In genomic region chr12:109833307-109834189, GRCh38 we compare ENCODE assay signal across 9 cellular contexts. TPM values are rescaled to one million over a fixed set of nuclear protein-coding genes. Genes with fewer than 3 reads are reported as not detected.
DNase-seq lines count a peak whose midpoint lies in the region; ATAC-seq and TF ChIP-seq lines count a peak whose summit lies in the region.
"Had no signal": no experiment of that assay in that cellular context is flagged by ENCODE, and none has a peak within 500 bp of the region (broad histone marks: within the 10 kb centered on the region; RNA-seq: fewer than 3 reads in every experiment).

Gene TRPV4 (minus strand): TSS chr12:109833398. CDS start chr12:109814796, 18,602 bp downstream.

- peaks cover 4% of the 10 kb centered on the region; the same call in 1 of the 2 replicates for H3K4me1 ChIP-seq in GM23248 (ENCODE audit: insufficient read depth)
- no peaks in the 10 kb centered on the region; the same call in 1 of the 2 replicates for H3K4me1 ChIP-seq in iPS DF 6.9 (ENCODE audit: control insufficient read depth, insufficient read depth, low read length)
- no peaks in the 10 kb centered on the region for H3K4me1 ChIP-seq in gastrocnemius medialis

- H3K9me2 ChIP-seq in GM23248 (ENCODE audit: insufficient read depth) = no peaks in the 10 kb centered on the region

- TF ChIP-seq CTCF in astrocyte of the spinal cord (IDR thresholded peaks at IDR 0.05; ENCODE audit: low read depth, low read length) (no peak), gastrocnemius medialis (IDR thresholded peaks at IDR 0.05 in 4 of 5, conservative IDR thresholded peaks at IDR 0.05 in 1 of 5) (no peak)

- WGBS in GM23248 (ENCODE audit: low coverage in 1 of 2, low lambda C conversion rate in 2 of 2, missing lambda C conversion rate in 2 of 2), 2 experiments = 22 to 30% methylated on average over 25 to 37 of the region's 67 CpGs
- WGBS in iPS DF 6.9 (ENCODE audit: insufficient coverage, insufficient read length) = no CpG with 5 or more reads among the region's 67 CpGs

- intact Hi-C loops in gastrocnemius medialis (cut with DNase I; ENCODE audit: low total_unique reads) = no loop called here

- DNase-seq in GM23248 = peak; percentile 67
- peak; percentile 17 for DNase-seq in astrocyte of the spinal cord (ENCODE audit: low read depth, low spot score)
- no peak for DNase-seq in iPS DF 6.9 (ENCODE audit: low read depth, low spot score)
- no peak for DNase-seq in gastrocnemius medialis
- DNase-seq in T1000 (lab: John Stamatoyannopoulos, UW) = no peak
- no peak for DNase-seq in NCI-H345 treated with DMSO at 0.1 percent for 48 hours (lab: John Stamatoyannopoulos, UW; ENCODE audit: unreplicated experiment)
- no peak for DNase-seq in hippocampal formation (lab: John Stamatoyannopoulos, UW)

- peak within 1 kb of the TSS; percentile 77 for H3K9ac ChIP-seq in GM23248

- no peaks in the 10 kb centered on the region for H4K20me1 ChIP-seq in GM23248 (ENCODE audit: insufficient read depth)

- H3F3A ChIP-seq in GM23248 (ENCODE audit: insufficient read depth) = peaks cover 17% of the 10 kb centered on the region

- no peaks in the 10 kb centered on the region for H3K9me3 ChIP-seq in GM23248 (ENCODE audit: low read depth)
- no peaks in the 10 kb centered on the region for H3K9me3 ChIP-seq in iPS DF 6.9 (ENCODE audit: control insufficient read depth, insufficient read depth, low read length)
- H3K9me3 ChIP-seq in gastrocnemius medialis = no peaks in the 10 kb centered on the region

- H3K4me3 ChIP-seq in GM23248 (peak within 1 kb of the TSS; percentile 73), astrocyte of the spinal cord (ENCODE audit: low read depth, low read length) (peak within 1 kb of the TSS; percentile 49), iPS DF 6.9 (ENCODE audit: low read length) (peak within 1 kb of the TSS; percentile 36; the same call in 1 of the 2 replicates), gastrocnemius medialis (peak within 1 kb of the TSS; percentile 13 to 41 (median 32))

- H3K27ac ChIP-seq in GM23248 (no peak within 1 kb of the TSS), iPS DF 6.9 (ENCODE audit: low read length) (no peak within 1 kb of the TSS), gastrocnemius medialis (no peak within 1 kb of the TSS)

- in situ Hi-C loops in GM23248 (cut with MboI) (no loop called here), astrocyte of the spinal cord (cut with HindIII; ENCODE audit: low sequenced_read_pairs) (no loop called here), gastrocnemius medialis (cut with MboI; ENCODE audit: low sequenced_read_pairs in 4 of 4) (no loop called here)

- TF ChIP-seq POLR2A in gastrocnemius medialis (IDR thresholded peaks at IDR 0.05) = no peak

- peak within 1 kb of the TSS; percentile 91 for H2AFZ ChIP-seq in GM23248

- H3K79me2 ChIP-seq in GM23248 (ENCODE audit: insufficient read depth) = no peaks in the 10 kb centered on the region

- no peaks in the 10 kb centered on the region for H3K36me3 ChIP-seq in GM23248 (ENCODE audit: low read depth)
- H3K36me3 ChIP-seq in iPS DF 6.9 (ENCODE audit: control insufficient read depth, insufficient read depth, low read length) = no peaks in the 10 kb centered on the region
- H3K36me3 ChIP-seq in gastrocnemius medialis = no peaks in the 10 kb centered on the region

- H3K4me2 ChIP-seq in GM23248 (ENCODE audit: unreplicated experiment) = peak within 1 kb of the TSS; percentile 62

- H3K27me3 ChIP-seq in GM23248 (replicated peaks; ENCODE audit: insufficient read depth) (no peaks in the 10 kb centered on the region), iPS DF 6.9 (ENCODE audit: control insufficient read depth, insufficient read depth, low read length) (no peaks in the 10 kb centered on the region), gastrocnemius medialis (peaks cover 17 to 28% (median 21%) of the 10 kb centered on the region in 3 donors)

- ATAC-seq in gastrocnemius medialis = no peak
- no peak for ATAC-seq in GM21515 (IDR thresholded peaks at IDR 0.05; ENCODE audit: unreplicated experiment)

RNA-seq across cellular contexts. Expression of gene TRPV4, which starts in this region (rescaled TPM):
- total RNA-seq in GM23248 (2014; rRNA removed; shearing (Covaris generic)) = 0.65 and 1.6 TPM in 2 replicates
- 2.6 and 2.9 TPM in 2 replicates for polyA plus RNA-seq in GM23248 (2016; fragmentation: Nextera tagmentation; extraction: Ambion mirVana)
- not detected for total RNA-seq in gastrocnemius medialis
- total RNA-seq: frontal cortex had no signal

Comparison
In these comparisons a context has a peak if more than half of its experiments do, and no peak if none do; other contexts are left out.
1. DNase-seq: peak in GM23248 (single experiment) and astrocyte of the spinal cord (single experiment); none in iPS DF 6.9 (single experiment), gastrocnemius medialis (0 of 2), T1000 (single experiment), NCI-H345 treated with DMSO at 0.1 percent for 48 hours (single experiment) and hippocampal formation (0 of 2).
2. Peak in every context shown above with its lines, with median percentiles within 50 percentile points of each other: H3K4me3 ChIP-seq.